27 cellular contexts compared by ENCODE assay signal in genomic region chr11:79609511-79609910, GRCh38.
"Had no signal": no experiment of that assay in that cellular context is flagged by ENCODE, and none has a peak within 500 bp of the region (broad histone marks: within the 10 kb centered on the region; RNA-seq: fewer than 3 reads in every experiment).

No MANE protein-coding gene starts in this region.

- H3K36me3 ChIP-seq: ascending aorta, breast epithelium, cardiac muscle cell, gastrocnemius medialis, WERI-Rb-1 had no signal

- H3K4me3 ChIP-seq: ascending aorta, breast epithelium, cardiac muscle cell, coronary artery, dorsolateral prefrontal cortex, gastrocnemius medialis had no signal

- DNase-seq: activated B cell treated with CpG ODN at 0.5 μM for 24 hours; activated CD4-positive, alpha-beta T cell treated with anti-CD3 and anti-CD28 coated beads for 48 hours; activated CD4-positive, alpha-beta T cell treated with anti-CD3 and anti-CD28 coated beads, Interleukin-2, amount 50 U/mL, for 1 hour; activated CD4-positive, alpha-beta T cell treated with anti-CD3 and anti-CD28 coated beads, Interleukin-2, amount 50 U/mL, for 48 hours; activated CD8-positive, alpha-beta memory T cell treated with anti-CD3 and anti-CD28 coated beads, Interleukin-2, amount 10 ng/mL, durations not matched to agents 7 days and 5 days; activated CD8-positive, alpha-beta memory T cell treated with anti-CD3 and anti-CD28 coated beads, Interleukin-2, amount 50 U/mL, for 4 hours; activated CD8-positive, alpha-beta T cell treated with anti-CD3 and anti-CD28 coated beads for 36 hours; activated effector memory CD4-positive, alpha-beta T cell treated with anti-CD3 and anti-CD28 coated beads, Interleukin-2, amount 50 U/mL, for 16 hours; activated naive CD4-positive, alpha-beta T cell treated with anti-CD3 and anti-CD28 coated beads, Interleukin-2, amount 10 ng/mL, durations not matched to agents 7 days and 5 days; activated naive CD8-positive, alpha-beta T cell treated with anti-CD3 and anti-CD28 coated beads, Interleukin-2, amount 10 ng/mL, durations not matched to agents 7 days and 5 days; activated T-cell treated with anti-CD3 and anti-CD28 coated beads, Interleukin-2, amount 50 U/mL, for 1 hour; activated T-cell treated with anti-CD3 and anti-CD28 coated beads, Interleukin-2, amount 50 U/mL, for 48 hours; dorsolateral prefrontal cortex; effector memory CD4-positive, alpha-beta T cell; endodermal cell; gastrocnemius medialis; T-helper 1 cell; T-helper 17 cell; T1000; WERI-Rb-1 had no signal

- H3K4me1 ChIP-seq: ascending aorta, breast epithelium, gastrocnemius medialis had no signal

- H3K9me3 ChIP-seq: ascending aorta, breast epithelium, gastrocnemius medialis had no signal

- H3K27me3 ChIP-seq: ascending aorta, breast epithelium, cardiac muscle cell, dorsolateral prefrontal cortex, foreskin keratinocyte, gastrocnemius medialis had no signal

- ATAC-seq: activated CD4-positive, CD25-positive, alpha-beta regulatory T cell treated with anti-CD3 and anti-CD28 coated beads, Interleukin-2, amount 50 U/mL, for 24 hours; activated CD8-positive, alpha-beta memory T cell treated with anti-CD3 and anti-CD28 coated beads, Interleukin-2, amount 10 ng/mL, durations not matched to agents 7 days and 5 days; activated CD8-positive, alpha-beta T cell treated with anti-CD3 and anti-CD28 coated beads for 36 hours; activated naive CD4-positive, alpha-beta T cell treated with anti-CD3 and anti-CD28 coated beads, Interleukin-2, amount 50 U/mL, for 72 hours; gastrocnemius medialis; T-helper 17 cell had no signal

- H3K27ac ChIP-seq: ascending aorta, breast epithelium, cardiac muscle cell, coronary artery, dorsolateral prefrontal cortex, foreskin keratinocyte, gastrocnemius medialis, WERI-Rb-1 had no signal
